Comparison of ENCODE assay signal across 8 cellular contexts in genomic region chr5:170225326-170226137, GRCh38. TPM values are rescaled to one million over a fixed set of nuclear protein-coding genes. Genes with fewer than 3 reads are reported as not detected.
DNase-seq lines count a peak whose midpoint lies in the region; ATAC-seq and TF ChIP-seq lines count a peak whose summit lies in the region.

No MANE protein-coding gene starts in this region.

- CTCF ChIA-PET in GM10248 (lab: Yijun Ruan, JAX), result interaction anchor here (0.7 to 7.7 kb wide), 48 partner anchors 9 to 419 kb away, joined by 3 to 191 read pairs (median 5); no protein-coding TSS in a partner anchor

- H3K36me3 Mint-ChIP-seq in activated T-helper 1 cell treated with anti-CD3 and anti-CD28 coated beads, Interleukin-12 subunit alpha, Interleukin-12 subunit beta, Interleukin-2, Interleukin-4 antibody, amounts not matched to agents 30 ng/mL and 10 ng/mL and 1 ng/mL, durations not matched to agents 14 hours and 24 hours and 36 hours (ENCODE audit: low read depth), result peaks cover 4% of the 10 kb centered on the region

- H3K27me3 ChIP-seq in suprapubic skin, result no peaks in the 10 kb centered on the region

- POLR2A ChIA-PET in GM10248 (lab: Yijun Ruan, JAX), result no interaction called here

- peaks cover 16% of the 10 kb centered on the region for H3K4me1 ChIP-seq in suprapubic skin

- no peaks in the 10 kb centered on the region for H3K36me3 ChIP-seq in suprapubic skin

- ATAC-seq in HG03442 (IDR thresholded peaks at IDR 0.05; ENCODE audit: unreplicated experiment), result no peak

- TF ChIP-seq CTCF in GM10248 (IDR thresholded peaks at IDR 0.05; ENCODE audit: control extremely low read depth, extremely low read depth, low read depth, missing control alignments) (peak; percentile 72), suprapubic skin (IDR thresholded peaks at IDR 0.05) (peak; percentile 68 to 77)

- peaks cover 2% of the 10 kb centered on the region for H3K27me3 Mint-ChIP-seq in activated T-helper 1 cell treated with anti-CD3 and anti-CD28 coated beads, Interleukin-12 subunit alpha, Interleukin-12 subunit beta, Interleukin-2, Interleukin-4 antibody, amounts not matched to agents 30 ng/mL and 10 ng/mL and 1 ng/mL, durations not matched to agents 14 hours and 24 hours and 36 hours (ENCODE audit: insufficient read depth)

- TF ChIP-seq POLR2A in suprapubic skin (IDR thresholded peaks at IDR 0.05), result no peak

- WGBS in suprapubic skin, result 60% methylated on average over 7 of the region's 7 CpGs

- intact Hi-C loops in activated T-helper 1 cell treated with anti-CD3 and anti-CD28 coated beads, Interleukin-12 subunit alpha, Interleukin-12 subunit beta, Interleukin-2, Interleukin-4 antibody, amounts not matched to agents 30 ng/mL and 10 ng/mL and 1 ng/mL, durations not matched to agents 14 hours and 24 hours and 36 hours (cut with micrococcal nuclease), result loop anchor here (1.0 to 5.0 kb wide), 5 partner anchors 43 to 397 kb away; no protein-coding TSS in a partner anchor

- peaks cover 5% of the 10 kb centered on the region for H3K4me1 Mint-ChIP-seq in activated T-helper 1 cell treated with anti-CD3 and anti-CD28 coated beads, Interleukin-12 subunit alpha, Interleukin-12 subunit beta, Interleukin-2, Interleukin-4 antibody, amounts not matched to agents 30 ng/mL and 10 ng/mL and 1 ng/mL, durations not matched to agents 14 hours and 24 hours and 36 hours (ENCODE audit: low read depth)

- H3K4me3 Mint-ChIP-seq in activated T-helper 1 cell treated with anti-CD3 and anti-CD28 coated beads, Interleukin-12 subunit alpha, Interleukin-12 subunit beta, Interleukin-2, Interleukin-4 antibody, amounts not matched to agents 30 ng/mL and 10 ng/mL and 1 ng/mL, durations not matched to agents 14 hours and 24 hours and 36 hours, result no peak overlapping the region

- TF ChIP-seq EP300 in suprapubic skin (IDR thresholded peaks at IDR 0.05), result no peak

- H3K9me3 Mint-ChIP-seq in activated T-helper 1 cell treated with anti-CD3 and anti-CD28 coated beads, Interleukin-12 subunit alpha, Interleukin-12 subunit beta, Interleukin-2, Interleukin-4 antibody, amounts not matched to agents 30 ng/mL and 10 ng/mL and 1 ng/mL, durations not matched to agents 14 hours and 24 hours and 36 hours, result no peaks in the 10 kb centered on the region

- DNase-seq in GM10248 (ENCODE audit: extremely low spot score), result peak; percentile 71
- peak; percentile 44 for DNase-seq in HuH-7 (ENCODE audit: low spot score)
- peak; percentile 47 for DNase-seq in RPMI7951 (ENCODE audit: low read depth)
- peak; percentile 62 for DNase-seq in activated T-helper 1 cell treated with anti-CD3 and anti-CD28 coated beads, Interleukin-12 subunit alpha, Interleukin-12 subunit beta, Interleukin-2, Interleukin-4 antibody, amounts not matched to agents 30 ng/mL and 10 ng/mL and 1 ng/mL, durations not matched to agents 14 hours and 24 hours and 36 hours (ENCODE audit: low spot score)
- DNase-seq in fibroblast of the conjunctiva (ENCODE audit: low read depth), result peak; percentile 62
- DNase-seq in occipital lobe (lab: John Stamatoyannopoulos, UW), result peak; percentile 56
- peak; percentile 81 to 85 for DNase-seq in suprapubic skin (ENCODE audit: low spot score in 2 of 2)

- no peaks in the 10 kb centered on the region for H3K9me3 ChIP-seq in suprapubic skin

- peak overlapping the region; percentile 55 for H3K27ac Mint-ChIP-seq in activated T-helper 1 cell treated with anti-CD3 and anti-CD28 coated beads, Interleukin-12 subunit alpha, Interleukin-12 subunit beta, Interleukin-2, Interleukin-4 antibody, amounts not matched to agents 30 ng/mL and 10 ng/mL and 1 ng/mL, durations not matched to agents 14 hours and 24 hours and 36 hours

- no peak overlapping the region for H3K4me3 ChIP-seq in suprapubic skin

- H3K27ac ChIP-seq in suprapubic skin, result no peak overlapping the region

RNA-seq across cellular contexts. Expression of gene C5orf58, which starts 7.3 kb away (rescaled TPM):
- total RNA-seq in RPMI7951 (2014; rRNA removed; shearing (Covaris generic)), result 0.68 TPM in 1 of 2 replicates, not detected in the other
- not detected in 2 replicates for total RNA-seq in activated T-helper 1 cell treated with anti-CD3 and anti-CD28 coated beads, Interleukin-12 subunit alpha, Interleukin-12 subunit beta, Interleukin-2, Interleukin-4 antibody, amounts not matched to agents 30 ng/mL and 10 ng/mL and 1 ng/mL, durations not matched to agents 14 hours and 24 hours and 36 hours
- total RNA-seq in occipital lobe (not detected), suprapubic skin (not detected)
